ENCODE assay signal across 1 cellular context in the genomic region with DNA sequence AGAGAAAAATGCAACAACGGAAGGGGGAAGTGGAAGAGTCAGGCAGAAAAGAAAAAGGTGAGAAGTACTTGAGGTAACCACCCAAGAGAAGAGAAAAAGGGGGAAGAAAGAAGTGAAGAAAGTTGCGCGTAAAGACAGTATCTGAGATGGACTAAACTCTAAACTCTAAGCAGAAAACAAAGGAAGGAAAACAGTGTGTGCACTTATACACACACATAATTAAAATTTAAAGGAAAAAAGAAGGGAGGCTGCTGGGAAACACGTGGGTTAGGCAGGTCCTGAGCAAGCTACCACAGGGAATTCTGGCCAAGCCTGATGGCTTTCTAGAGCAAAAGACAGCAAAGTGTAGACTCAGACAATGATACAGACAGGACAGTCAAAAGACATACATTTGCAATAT.
TF ChIP-seq lines count a peak whose summit lies in the region.

No MANE protein-coding gene starts in this region.

TF ChIP-seq in GM23338, 12 proteins besides CTCF, POLR2A, EP300 and RAD21 (continued from another document):
- no peak for TF ChIP-seq ZNF462 (CRISPR knock-in tag; IDR thresholded peaks at IDR 0.05)
